Comparison of ENCODE assay signal across 20 cellular contexts in the genomic region with DNA sequence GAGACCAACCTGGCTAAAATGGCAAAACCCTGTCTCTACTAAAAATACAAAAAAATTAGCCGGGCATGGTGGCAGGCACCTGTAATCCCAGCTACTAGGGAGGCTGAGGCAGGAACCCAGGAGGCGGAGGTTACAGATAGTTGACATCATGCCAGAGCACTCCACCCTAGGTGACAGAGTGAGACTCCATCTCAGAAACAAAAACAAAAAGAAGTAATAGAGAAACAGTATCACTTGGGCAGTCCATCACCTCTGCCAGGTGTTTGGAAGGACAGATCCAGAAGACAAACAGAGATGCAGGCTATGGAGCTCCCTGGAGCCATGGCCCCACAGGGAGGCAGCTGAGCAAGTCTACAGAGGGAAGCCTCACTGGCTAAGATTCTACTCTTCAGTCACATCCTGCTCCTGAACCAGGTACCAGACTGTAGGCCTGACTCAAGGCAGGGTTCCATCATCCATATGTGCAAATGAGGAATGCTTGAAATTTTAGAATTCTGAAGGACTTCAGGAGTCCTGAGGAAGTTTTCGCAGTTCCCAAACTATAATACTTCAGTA.
DNase-seq lines count a peak whose midpoint lies in the region; ATAC-seq and TF ChIP-seq lines count a peak whose summit lies in the region.
"Had no signal": no experiment of that assay in that cellular context is flagged by ENCODE, and none has a peak within 500 bp of the region (broad histone marks: within the 10 kb centered on the region; RNA-seq: fewer than 3 reads in every experiment).

No MANE protein-coding gene starts in this region.

- peaks cover 6% of the 10 kb centered on the region for H3K27me3 Mint-ChIP-seq in activated CD4-positive, alpha-beta T cell treated with anti-CD3 and anti-CD28 coated beads for 36 hours
- peaks cover 3% of the 10 kb centered on the region for H3K27me3 Mint-ChIP-seq in activated CD8-positive, alpha-beta T cell treated with anti-CD3 and anti-CD28 coated beads, Interleukin-2, amount 10 ng/mL, durations not matched to agents 7 days and 5 days (ENCODE audit: low read depth)
- peaks cover 6 to 18% (median 9%) of the 10 kb centered on the region in 5 donors for H3K27me3 Mint-ChIP-seq in naive thymus-derived CD8-positive, alpha-beta T cell
- H3K27me3 Mint-ChIP-seq in osteocyte (ENCODE audit: unreplicated experiment), result peaks cover 10% of the 10 kb centered on the region

- no peak overlapping the region for H3K4me3 Mint-ChIP-seq in activated CD4-positive, alpha-beta T cell treated with anti-CD3 and anti-CD28 coated beads for 36 hours
- no peak overlapping the region for H3K4me3 Mint-ChIP-seq in activated CD8-positive, alpha-beta T cell treated with anti-CD3 and anti-CD28 coated beads, Interleukin-2, amount 10 ng/mL, durations not matched to agents 7 days and 5 days
- H3K4me3 Mint-ChIP-seq in naive thymus-derived CD8-positive, alpha-beta T cell, result no peak overlapping the region
- H3K4me3 Mint-ChIP-seq in osteocyte (ENCODE audit: unreplicated experiment), result no peak overlapping the region
- H3K4me3 Mint-ChIP-seq: GM23338 had no signal

- H3K36me3 Mint-ChIP-seq in activated CD4-positive, alpha-beta T cell treated with anti-CD3 and anti-CD28 coated beads for 36 hours (ENCODE audit: low read depth), result no peaks in the 10 kb centered on the region
- H3K36me3 Mint-ChIP-seq in activated CD8-positive, alpha-beta T cell treated with anti-CD3 and anti-CD28 coated beads, Interleukin-2, amount 10 ng/mL, durations not matched to agents 7 days and 5 days (ENCODE audit: low read depth), result no peaks in the 10 kb centered on the region
- H3K36me3 Mint-ChIP-seq in naive thymus-derived CD8-positive, alpha-beta T cell, result no peaks in the 10 kb centered on the region
- H3K36me3 Mint-ChIP-seq in osteocyte (ENCODE audit: unreplicated experiment), result no peaks in the 10 kb centered on the region

- CTCF ChIA-PET in activated CD4-positive, alpha-beta T cell treated with anti-CD3 and anti-CD28 coated beads for 36 hours (lab: Charles Lee), result no interaction called here
- CTCF ChIA-PET in activated CD8-positive, alpha-beta T cell treated with anti-CD3 and anti-CD28 coated beads, Interleukin-2, amount 10 ng/mL, durations not matched to agents 7 days and 5 days (lab: Charles Lee), result no interaction called here

- no peaks in the 10 kb centered on the region for H3K27me3 ChIP-seq in colonic mucosa
- H3K27me3 ChIP-seq in esophagus squamous epithelium, result no peaks in the 10 kb centered on the region
- H3K27me3 ChIP-seq: breast epithelium, spleen, upper lobe of right lung had no signal

- peak; percentile 76 for ATAC-seq in activated CD4-positive, alpha-beta T cell treated with anti-CD3 and anti-CD28 coated beads for 36 hours
- peak; percentile 52 for ATAC-seq in activated CD8-positive, alpha-beta T cell treated with anti-CD3 and anti-CD28 coated beads, Interleukin-2, amount 10 ng/mL, durations not matched to agents 7 days and 5 days
- ATAC-seq in naive thymus-derived CD8-positive, alpha-beta T cell, result peak; percentile 37 to 48
- ATAC-seq: GM23338, upper lobe of right lung had no signal

- no peak for TF ChIP-seq CTCF in osteocyte (IDR thresholded peaks at IDR 0.05)
- TF ChIP-seq CTCF in colonic mucosa (IDR thresholded peaks at IDR 0.05), result no peak
- no peak for TF ChIP-seq CTCF in esophagus squamous epithelium (IDR thresholded peaks at IDR 0.05)

- peak; percentile 55 for DNase-seq in activated CD4-positive, alpha-beta T cell treated with anti-CD3 and anti-CD28 coated beads for 36 hours
- DNase-seq in activated CD4-positive, alpha-beta T cell treated with anti-CD3 and anti-CD28 coated beads, Interleukin-2, amount 50 U/mL, for 1 hour, result no peak
- peak; percentile 8 for DNase-seq in DMS53 treated with DMSO at 0.1 percent for 48 hours (lab: John Stamatoyannopoulos, UW; ENCODE audit: unreplicated experiment)
- peak; percentile 28 for DNase-seq in activated CD8-positive, alpha-beta T cell treated with anti-CD3 and anti-CD28 coated beads, Interleukin-2, amount 10 ng/mL, durations not matched to agents 7 days and 5 days
- DNase-seq in naive thymus-derived CD8-positive, alpha-beta T cell, result peak in 2 of 10 donors; percentile 49 to 52
- DNase-seq in osteocyte (ENCODE audit: extremely low spot score, unreplicated experiment), result no peak
- DNase-seq in colonic mucosa, result no peak
- no peak for DNase-seq in esophagus squamous epithelium (lab: John Stamatoyannopoulos, UW)
- DNase-seq: activated CD8-positive, alpha-beta memory T cell treated with anti-CD3 and anti-CD28 coated beads for 24 hours; cortex of kidney; Kasumi-1; kidney; mammary epithelial cell; NCI-H1092; NCI-H1930; occipital lobe; spleen; upper lobe of right lung had no signal

- H3K4me1 ChIP-seq in colonic mucosa, result no peaks in the 10 kb centered on the region
- peaks cover 0 to 12% (median 8%) of the 10 kb centered on the region in 3 donors for H3K4me1 ChIP-seq in esophagus squamous epithelium
- H3K4me1 ChIP-seq: breast epithelium, spleen, upper lobe of right lung had no signal

- no peak overlapping the region for H3K27ac ChIP-seq in colonic mucosa
- no peak overlapping the region for H3K27ac ChIP-seq in esophagus squamous epithelium
- H3K27ac ChIP-seq: breast epithelium, spleen, upper lobe of right lung had no signal

- no peaks in the 10 kb centered on the region for H3K9me3 Mint-ChIP-seq in activated CD4-positive, alpha-beta T cell treated with anti-CD3 and anti-CD28 coated beads for 36 hours (ENCODE audit: low read depth)
- H3K9me3 Mint-ChIP-seq in activated CD8-positive, alpha-beta T cell treated with anti-CD3 and anti-CD28 coated beads, Interleukin-2, amount 10 ng/mL, durations not matched to agents 7 days and 5 days (ENCODE audit: insufficient read depth), result no peaks in the 10 kb centered on the region
- H3K9me3 Mint-ChIP-seq in naive thymus-derived CD8-positive, alpha-beta T cell, result no peaks in the 10 kb centered on the region
- no peaks in the 10 kb centered on the region for H3K9me3 Mint-ChIP-seq in osteocyte (ENCODE audit: unreplicated experiment)
- H3K9me3 Mint-ChIP-seq: GM23338 had no signal

- POLR2A ChIA-PET in activated CD4-positive, alpha-beta T cell treated with anti-CD3 and anti-CD28 coated beads for 36 hours (lab: Charles Lee), result no interaction called here
- POLR2A ChIA-PET in activated CD8-positive, alpha-beta T cell treated with anti-CD3 and anti-CD28 coated beads, Interleukin-2, amount 10 ng/mL, durations not matched to agents 7 days and 5 days (lab: Charles Lee), result no interaction called here
- POLR2A ChIA-PET in naive thymus-derived CD8-positive, alpha-beta T cell (lab: Charles Lee), result no interaction called here

- H3K36me3 ChIP-seq in colonic mucosa (no peaks in the 10 kb centered on the region), esophagus squamous epithelium (no peaks in the 10 kb centered on the region)
- H3K36me3 ChIP-seq: breast epithelium, spleen, upper lobe of right lung had no signal

- H3K4me3 ChIP-seq in colonic mucosa (no peak overlapping the region), esophagus squamous epithelium (no peak overlapping the region)
- H3K4me3 ChIP-seq: breast epithelium, GM23338, spleen, upper lobe of right lung had no signal

- 96 to 98% methylated on average over 3 of the region's 3 CpGs for whole genome bisulfite sequencing in esophagus squamous epithelium, 2 donors

- H3K9ac ChIP-seq in colonic mucosa (ENCODE audit: low read depth in 2 of 2, low read length in 2 of 2), result no peak overlapping the region

- intact Hi-C loops in activated CD4-positive, alpha-beta T cell treated with anti-CD3 and anti-CD28 coated beads for 36 hours (cut with DNase I, micrococcal nuclease), result loop anchor here (5.0 to 10.0 kb wide), 2 partner anchors 139 to 534 kb away; no protein-coding TSS in a partner anchor
- intact Hi-C loops in colonic mucosa (cut with DNase I) (no loop called here), esophagus squamous epithelium (cut with DNase I) (no loop called here)

- H3K4me1 Mint-ChIP-seq in activated CD4-positive, alpha-beta T cell treated with anti-CD3 and anti-CD28 coated beads for 36 hours, result no peaks in the 10 kb centered on the region
- no peaks in the 10 kb centered on the region for H3K4me1 Mint-ChIP-seq in activated CD8-positive, alpha-beta T cell treated with anti-CD3 and anti-CD28 coated beads, Interleukin-2, amount 10 ng/mL, durations not matched to agents 7 days and 5 days (ENCODE audit: low read depth)
- H3K4me1 Mint-ChIP-seq in naive thymus-derived CD8-positive, alpha-beta T cell, result no peaks in the 10 kb centered on the region
- H3K4me1 Mint-ChIP-seq in osteocyte (ENCODE audit: unreplicated experiment), result peaks cover 7% of the 10 kb centered on the region
- H3K4me1 Mint-ChIP-seq: GM23338 had no signal

- H3K27ac Mint-ChIP-seq in activated CD4-positive, alpha-beta T cell treated with anti-CD3 and anti-CD28 coated beads for 36 hours, result no peak overlapping the region
- H3K27ac Mint-ChIP-seq in activated CD8-positive, alpha-beta T cell treated with anti-CD3 and anti-CD28 coated beads, Interleukin-2, amount 10 ng/mL, durations not matched to agents 7 days and 5 days, result no peak overlapping the region
- no peak overlapping the region for H3K27ac Mint-ChIP-seq in naive thymus-derived CD8-positive, alpha-beta T cell
- no peak overlapping the region for H3K27ac Mint-ChIP-seq in osteocyte (ENCODE audit: unreplicated experiment)
- H3K27ac Mint-ChIP-seq: GM23338 had no signal

- H3K9me3 ChIP-seq in colonic mucosa, result no peaks in the 10 kb centered on the region
- no peaks in the 10 kb centered on the region for H3K9me3 ChIP-seq in esophagus squamous epithelium
- H3K9me3 ChIP-seq: breast epithelium, spleen, upper lobe of right lung had no signal

- no peak for TF ChIP-seq POLR2A in esophagus squamous epithelium (IDR thresholded peaks at IDR 0.05)

Comparison
In these comparisons a context has a peak if more than half of its experiments do, and no peak if none do; other contexts are left out.
1. DNase-seq: peak in activated CD4-positive, alpha-beta T cell treated with anti-CD3 and anti-CD28 coated beads for 36 hours (single experiment), DMS53 treated with DMSO at 0.1 percent for 48 hours (single experiment) and activated CD8-positive, alpha-beta T cell treated with anti-CD3 and anti-CD28 coated beads, Interleukin-2, amount 10 ng/mL, durations not matched to agents 7 days and 5 days (single experiment); none in activated CD4-positive, alpha-beta T cell treated with anti-CD3 and anti-CD28 coated beads, Interleukin-2, amount 50 U/mL, for 1 hour (single experiment), osteocyte (single experiment), colonic mucosa (single experiment) and esophagus squamous epithelium (single experiment).
2. intact Hi-C loops: an anchor here in activated CD4-positive, alpha-beta T cell treated with anti-CD3 and anti-CD28 coated beads for 36 hours (5.0 to 10.0 kb wide); none called in colonic mucosa and esophagus squamous epithelium.
3. Peak in every context shown above with its lines, with median percentiles within 50 percentile points of each other: ATAC-seq.